In the genomic region with DNA sequence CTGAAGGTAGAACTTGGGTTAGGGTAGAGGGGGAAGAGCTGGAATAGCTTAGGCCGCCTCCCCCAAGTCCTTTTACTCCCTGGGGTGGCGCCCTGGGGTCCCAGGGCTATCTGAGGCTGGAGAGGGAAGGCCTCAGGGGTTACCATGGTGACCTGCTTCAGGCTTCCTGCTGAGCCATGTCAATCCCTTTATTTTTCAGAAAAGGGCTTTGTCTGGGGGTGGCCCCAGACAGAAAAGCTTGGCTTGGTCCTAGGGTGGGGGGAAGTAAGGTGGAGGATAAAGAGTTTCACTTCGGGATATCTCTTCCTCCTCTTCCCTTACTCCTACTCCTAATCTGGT, we compare ENCODE assay signal across 17 cellular contexts. TPM values are rescaled to one million over a fixed set of nuclear protein-coding genes. Genes with fewer than 3 reads are reported as not detected.
DNase-seq lines count a peak whose midpoint lies in the region; ATAC-seq and TF ChIP-seq lines count a peak whose summit lies in the region.
"Had no signal": no experiment of that assay in that cellular context is flagged by ENCODE, and none has a peak within 500 bp of the region (broad histone marks: within the 10 kb centered on the region; RNA-seq: fewer than 3 reads in every experiment).

No MANE protein-coding gene starts in this region.

- peak overlapping the region; percentile 83 for H3K4me2 ChIP-seq in BLaER1

- peaks cover 19% of the 10 kb centered on the region for H3K36me3 ChIP-seq in BLaER1

- no peak overlapping the region for H3K27ac Mint-ChIP-seq in osteocyte (ENCODE audit: unreplicated experiment)
- H3K27ac Mint-ChIP-seq: CD4-positive, alpha-beta memory T cell had no signal

- H3K27ac ChIP-seq in BLaER1 (no peak overlapping the region), RWPE1 (peak overlapping the region; percentile 92), foreskin keratinocyte (peak overlapping the region; percentile 89)
- H3K27ac ChIP-seq: HL-60 had no signal

- no peak overlapping the region for H3K4me3 ChIP-seq in BLaER1

- ATAC-seq in foreskin keratinocyte, result no peak
- ATAC-seq in HG03045 (IDR thresholded peaks at IDR 0.05; ENCODE audit: unreplicated experiment), result no peak

- no peak overlapping the region for H3K9ac ChIP-seq in BLaER1

- CTCF ChIA-PET in RWPE1 (lab: Yijun Ruan, JAX), result interaction anchor here (0.7 to 0.9 kb wide), 2 partner anchors 74 to 387 kb away, joined by 3 read pairs; no protein-coding TSS in a partner anchor

- H3K36me3 Mint-ChIP-seq in osteocyte (ENCODE audit: unreplicated experiment), result no peaks in the 10 kb centered on the region
- H3K36me3 Mint-ChIP-seq: CD4-positive, alpha-beta memory T cell had no signal

- H3K27me3 ChIP-seq in BLaER1 (peaks cover 63% of the 10 kb centered on the region), foreskin keratinocyte (no peaks in the 10 kb centered on the region)

- H3K4me3 Mint-ChIP-seq in osteocyte (ENCODE audit: unreplicated experiment), result no peak overlapping the region
- H3K4me3 Mint-ChIP-seq: CD4-positive, alpha-beta memory T cell had no signal

- no peak for TF ChIP-seq CTCF in RWPE1 (conservative IDR thresholded peaks at IDR 0.05; ENCODE audit: low read depth)
- TF ChIP-seq CTCF in foreskin keratinocyte (conservative IDR thresholded peaks at IDR 0.05), result no peak
- TF ChIP-seq CTCF in osteocyte (IDR thresholded peaks at IDR 0.05), result no peak

- H3K27me3 Mint-ChIP-seq in osteocyte (ENCODE audit: unreplicated experiment), result no peaks in the 10 kb centered on the region
- H3K27me3 Mint-ChIP-seq: CD4-positive, alpha-beta memory T cell had no signal

- H4K20me1 ChIP-seq in BLaER1, result peaks cover 92% of the 10 kb centered on the region

- POLR2A ChIA-PET in RWPE1 (lab: Yijun Ruan, JAX; ENCODE audit: low non-redundant PET), result no interaction called here

- peaks cover 60% of the 10 kb centered on the region for H3K4me1 ChIP-seq in BLaER1
- H3K4me1 ChIP-seq in foreskin keratinocyte, result peaks cover 9% of the 10 kb centered on the region

- H3K4me1 Mint-ChIP-seq in osteocyte (ENCODE audit: unreplicated experiment), result peaks cover 19% of the 10 kb centered on the region

- H3K9me3 Mint-ChIP-seq in osteocyte (ENCODE audit: unreplicated experiment), result peaks cover 4% of the 10 kb centered on the region

- no peaks in the 10 kb centered on the region for H3K9me3 ChIP-seq in BLaER1

- no peak for DNase-seq in RWPE1 (ENCODE audit: low spot score)
- DNase-seq in foreskin keratinocyte, result no peak
- peak; percentile 60 for DNase-seq in osteocyte (ENCODE audit: extremely low spot score, unreplicated experiment)
- DNase-seq in HT-29 (ENCODE audit: low spot score), result no peak
- DNase-seq in NCI-H1436 (lab: John Stamatoyannopoulos, UW), result no peak
- DNase-seq in SHP77 (lab: John Stamatoyannopoulos, UW), result no peak
- DNase-seq: ACHN; CD4-positive, alpha-beta memory T cell; DMS79 treated with DMSO at 0.1 percent for 48 hours; GDM1; HCEC 1CT; NCI-H1930; NCI-H2171 treated with DMSO at 0.1 percent for 48 hours; NCI-H82 had no signal

RNA-seq across cellular contexts. Expression of a gene that starts 6.3 kb away (rescaled TPM):
- total RNA-seq in foreskin keratinocyte (186 and 223 TPM in 2 replicates), osteocyte (17.2 and 18.2 TPM in 2 replicates)
- polyA plus RNA-seq in foreskin keratinocyte, result 133 and 150 TPM in 2 replicates
- total RNA-seq in HT-29 (2014; rRNA removed; shearing (Covaris generic)), result 285 and 300 TPM in 2 replicates
